Comparison of ENCODE assay signal across 11 cellular contexts in genomic region chr2:105769504-105769903, GRCh38. TPM values are rescaled to one million over a fixed set of nuclear protein-coding genes. Genes with fewer than 3 reads are reported as not detected.
DNase-seq lines count a peak whose midpoint lies in the region; ATAC-seq and TF ChIP-seq lines count a peak whose summit lies in the region.
"Had no signal": no experiment of that assay in that cellular context is flagged by ENCODE, and none has a peak within 500 bp of the region (broad histone marks: within the 10 kb centered on the region; RNA-seq: fewer than 3 reads in every experiment).

No MANE protein-coding gene starts in this region.

- 89% methylated on average over 9 of the region's 9 CpGs for WGBS in hepatocyte (ENCODE audit: low lambda C conversion rate, missing lambda C conversion rate)
- 63 to 70% methylated on average over 9 of the region's 9 CpGs for WGBS in testis, 2 donors
- 78 to 82% methylated on average over 4 to 9 of the region's 9 CpGs for WGBS in gastroesophageal sphincter (ENCODE audit: low coverage in 1 of 2), 2 donors

- DNase-seq in activated naive CD4-positive, alpha-beta T cell treated with Interleukin-2 at 50 U/mL for 16 hours = peak; percentile 11
- DNase-seq in activated naive CD4-positive, alpha-beta T cell treated with anti-CD3 and anti-CD28 coated beads, Interleukin-2, amount 50 U/mL, for 16 hours = no peak
- no peak for DNase-seq in activated T-cell treated with anti-CD3 and anti-CD28 coated beads, Interleukin-2, amount 50 U/mL, for 72 hours
- peak; percentile 27 for DNase-seq in hepatocyte (ENCODE audit: low spot score)
- DNase-seq in testis = peak; percentile 28
- DNase-seq in natural killer cell treated with Interleukin-12 subunit alpha and Interleukin-12 subunit beta and Interleukin-15 and Interleukin-18, amount 100 ng/mL, for 72 hours (ENCODE audit: low spot score) = no peak
- no peak for DNase-seq in NCI-H524 (lab: John Stamatoyannopoulos, UW)
- DNase-seq: AML-193, T-helper 9 cell had no signal

- H3K4me3 ChIP-seq in hepatocyte (no peak overlapping the region), testis (no peak overlapping the region), gastroesophageal sphincter (no peak overlapping the region)

- no peaks in the 10 kb centered on the region for H3K27me3 ChIP-seq in hepatocyte
- H3K27me3 ChIP-seq in testis = no peaks in the 10 kb centered on the region
- no peaks in the 10 kb centered on the region for H3K27me3 ChIP-seq in gastroesophageal sphincter

- H3K9me3 Mint-ChIP-seq in activated T-cell treated with anti-CD3 and anti-CD28 coated beads, Interleukin-2, amount 50 U/mL, for 72 hours = no peaks in the 10 kb centered on the region
- H3K9me3 Mint-ChIP-seq in natural killer cell treated with Interleukin-12 subunit alpha and Interleukin-12 subunit beta and Interleukin-15 and Interleukin-18, amount 100 ng/mL, for 72 hours = no peaks in the 10 kb centered on the region
- H3K9me3 Mint-ChIP-seq: dendritic cell treated with granulocyte-macrophage colony-stimulating factor and Interleukin-4, amounts not matched to agents 40 ng/mL and 50 ng/mL, for 4 days had no signal

- TF ChIP-seq EP300 in gastroesophageal sphincter (IDR thresholded peaks at IDR 0.05) = no peak

- H2AFZ ChIP-seq in hepatocyte = no peak overlapping the region

- H3K36me3 ChIP-seq in hepatocyte (replicated peaks; ENCODE audit: insufficient read depth, low read depth) (no peaks in the 10 kb centered on the region), testis (ENCODE audit: low read depth, missing control alignments) (no peaks in the 10 kb centered on the region), gastroesophageal sphincter (peaks cover 0 to 28% of the 10 kb centered on the region in 2 donors)

- no peaks in the 10 kb centered on the region for H3K9me3 ChIP-seq in hepatocyte (ENCODE audit: low read depth)
- no peaks in the 10 kb centered on the region for H3K9me3 ChIP-seq in testis
- H3K9me3 ChIP-seq in gastroesophageal sphincter = no peaks in the 10 kb centered on the region

- H3K4me3 Mint-ChIP-seq in activated T-cell treated with anti-CD3 and anti-CD28 coated beads, Interleukin-2, amount 50 U/mL, for 72 hours = peak overlapping the region; percentile 65 to 83
- H3K4me3 Mint-ChIP-seq in natural killer cell treated with Interleukin-12 subunit alpha and Interleukin-12 subunit beta and Interleukin-15 and Interleukin-18, amount 100 ng/mL, for 72 hours = no peak overlapping the region
- H3K4me3 Mint-ChIP-seq: dendritic cell treated with granulocyte-macrophage colony-stimulating factor and Interleukin-4, amounts not matched to agents 40 ng/mL and 50 ng/mL, for 4 days had no signal

- peak; percentile 33 to 43 for ATAC-seq in activated T-cell treated with anti-CD3 and anti-CD28 coated beads, Interleukin-2, amount 50 U/mL, for 72 hours (replicated peaks in 1 of 2)
- no peak for ATAC-seq in natural killer cell treated with Interleukin-12 subunit alpha and Interleukin-12 subunit beta and Interleukin-15 and Interleukin-18, amount 100 ng/mL, for 72 hours
- no peak for ATAC-seq in gastroesophageal sphincter

- peaks cover 80% of the 10 kb centered on the region for H4K20me1 ChIP-seq in hepatocyte (ENCODE audit: insufficient read depth, poor library complexity, severe bottlenecking)

- H3K27me3 Mint-ChIP-seq in activated T-cell treated with anti-CD3 and anti-CD28 coated beads, Interleukin-2, amount 50 U/mL, for 72 hours (ENCODE audit: low read depth) = no peaks in the 10 kb centered on the region
- no peaks in the 10 kb centered on the region for H3K27me3 Mint-ChIP-seq in natural killer cell treated with Interleukin-12 subunit alpha and Interleukin-12 subunit beta and Interleukin-15 and Interleukin-18, amount 100 ng/mL, for 72 hours
- H3K27me3 Mint-ChIP-seq: dendritic cell treated with granulocyte-macrophage colony-stimulating factor and Interleukin-4, amounts not matched to agents 40 ng/mL and 50 ng/mL, for 4 days had no signal

- H3K79me2 ChIP-seq in hepatocyte = peaks cover 100% of the 10 kb centered on the region

- TF ChIP-seq CTCF in hepatocyte (IDR thresholded peaks at IDR 0.05; ENCODE audit: poor library complexity) (peak; percentile 11), testis (IDR thresholded peaks at IDR 0.05) (peak in 2 of 3 experiments; percentile 24 to 25), gastroesophageal sphincter (IDR thresholded peaks at IDR 0.05) (no peak)

- peaks cover 11 to 25% of the 10 kb centered on the region in 2 donors for H3K36me3 Mint-ChIP-seq in activated T-cell treated with anti-CD3 and anti-CD28 coated beads, Interleukin-2, amount 50 U/mL, for 72 hours (ENCODE audit: insufficient read depth in 2 of 2)
- H3K36me3 Mint-ChIP-seq in natural killer cell treated with Interleukin-12 subunit alpha and Interleukin-12 subunit beta and Interleukin-15 and Interleukin-18, amount 100 ng/mL, for 72 hours = no peaks in the 10 kb centered on the region

- H3K4me1 ChIP-seq in hepatocyte (ENCODE audit: insufficient read depth) (peaks cover 14% of the 10 kb centered on the region), testis (peaks cover 40% of the 10 kb centered on the region), gastroesophageal sphincter (peaks cover 0 to 49% (median 5%) of the 10 kb centered on the region in 3 donors)

- H3K9me2 ChIP-seq in hepatocyte (replicated peaks; ENCODE audit: insufficient read depth) = no peaks in the 10 kb centered on the region

- TF ChIP-seq POLR2A in testis (IDR thresholded peaks at IDR 0.05) (no peak), gastroesophageal sphincter (IDR thresholded peaks at IDR 0.05) (no peak)

- peak overlapping the region; percentile 33 for H3K4me2 ChIP-seq in hepatocyte

- H3K27ac ChIP-seq in hepatocyte (peak overlapping the region; percentile 66), testis (peak overlapping the region in 1 of 2 donors; percentile 45), gastroesophageal sphincter (no peak overlapping the region)

- intact Hi-C loops in testis (cut with DNase I; ENCODE audit: low total_unique reads) = no loop called here

- peaks cover 99% of the 10 kb centered on the region for H3K4me1 Mint-ChIP-seq in activated T-cell treated with anti-CD3 and anti-CD28 coated beads, Interleukin-2, amount 50 U/mL, for 72 hours (ENCODE audit: low read depth)
- peaks cover 61% of the 10 kb centered on the region in 2 donors for H3K4me1 Mint-ChIP-seq in natural killer cell treated with Interleukin-12 subunit alpha and Interleukin-12 subunit beta and Interleukin-15 and Interleukin-18, amount 100 ng/mL, for 72 hours (ENCODE audit: low read depth in 2 of 2)

- H3K27ac Mint-ChIP-seq in activated T-cell treated with anti-CD3 and anti-CD28 coated beads, Interleukin-2, amount 50 U/mL, for 72 hours = peak overlapping the region; percentile 95
- H3K27ac Mint-ChIP-seq in natural killer cell treated with Interleukin-12 subunit alpha and Interleukin-12 subunit beta and Interleukin-15 and Interleukin-18, amount 100 ng/mL, for 72 hours = peak overlapping the region in 1 of 2 donors; percentile 75
- H3K27ac Mint-ChIP-seq: dendritic cell treated with granulocyte-macrophage colony-stimulating factor and Interleukin-4, amounts not matched to agents 40 ng/mL and 50 ng/mL, for 4 days had no signal

RNA-seq across cellular contexts. Expression of gene NCK2, which starts 24.8 kb away (rescaled TPM):
- total RNA-seq in activated T-cell treated with anti-CD3 and anti-CD28 coated beads, Interleukin-2, amount 50 U/mL, for 72 hours = 100 to 1,000 TPM; 159 to 161 TPM
- total RNA-seq in hepatocyte (71.9 and 72.6 TPM in 2 replicates), testis (100 to 1,000 TPM; 105 to 168 TPM), gastroesophageal sphincter (100 to 1,000 TPM in 1 of 4 donors, 10 to 100 TPM in 3; 63.0 to 131 (median 89.5) TPM)
- polyA plus RNA-seq in hepatocyte (80.3 and 100 TPM in 2 replicates), testis (ENCODE audit: insufficient read depth, low read depth, low replicate concordance) (67.7 TPM)
- 10 to 100 TPM; 44.7 to 47.4 TPM for total RNA-seq in natural killer cell treated with Interleukin-12 subunit alpha and Interleukin-12 subunit beta and Interleukin-15 and Interleukin-18, amount 100 ng/mL, for 72 hours

Comparison
In these comparisons a context has a peak if more than half of its experiments do, and no peak if none do; other contexts are left out.
1. DNase-seq: peak in activated naive CD4-positive, alpha-beta T cell treated with Interleukin-2 at 50 U/mL for 16 hours (single experiment), hepatocyte (single experiment) and testis (single experiment); none in activated naive CD4-positive, alpha-beta T cell treated with anti-CD3 and anti-CD28 coated beads, Interleukin-2, amount 50 U/mL, for 16 hours (single experiment), activated T-cell treated with anti-CD3 and anti-CD28 coated beads, Interleukin-2, amount 50 U/mL, for 72 hours (0 of 2), natural killer cell treated with Interleukin-12 subunit alpha and Interleukin-12 subunit beta and Interleukin-15 and Interleukin-18, amount 100 ng/mL, for 72 hours (single experiment) and NCI-H524 (0 of 2).
2. ATAC-seq: peak in activated T-cell treated with anti-CD3 and anti-CD28 coated beads, Interleukin-2, amount 50 U/mL, for 72 hours (2 of 2); none in natural killer cell treated with Interleukin-12 subunit alpha and Interleukin-12 subunit beta and Interleukin-15 and Interleukin-18, amount 100 ng/mL, for 72 hours (0 of 2) and gastroesophageal sphincter (single experiment).
3. CTCF ChIP-seq: peak in hepatocyte (single experiment) and testis (2 of 3); none in gastroesophageal sphincter (0 of 4).